11 cellular contexts compared by ENCODE assay signal in genomic region chr20:44074252-44075151, GRCh38.
DNase-seq lines count a peak whose midpoint lies in the region; ATAC-seq, FAIRE-seq and TF ChIP-seq lines count a peak whose summit lies in the region.
"Had no signal": no experiment of that assay in that cellular context is flagged by ENCODE, and none has a peak within 500 bp of the region (broad histone marks: within the 10 kb centered on the region; RNA-seq: fewer than 3 reads in every experiment).

No MANE protein-coding gene starts in this region.

- H3K9me2 ChIP-seq in GM23248 (ENCODE audit: insufficient read depth) = no peaks in the 10 kb centered on the region

- TF ChIP-seq CTCF in VCaP (conservative IDR thresholded peaks at IDR 0.05) (peak; percentile 36; the same call in 1 of the 2 replicates), D721Med (IDR thresholded peaks at IDR 0.05; ENCODE audit: insufficient read depth, missing control alignments) (no peak)

- DNase-seq in A172 (ENCODE audit: low spot score) (peak; percentile 49), GM23248 (peak; percentile 62), left cardiac atrium (peak; percentile 56), D721Med (ENCODE audit: insufficient read length, low spot score) (no peak), NCI-H2196 (lab: John Stamatoyannopoulos, UW; ENCODE audit: unreplicated experiment) (no peak)
- DNase-seq: immature natural killer cell, KBM-7 had no signal

- H3K27ac ChIP-seq in GM23248 (no peak overlapping the region), VCaP (peak overlapping the region; percentile 79)
- H3K27ac ChIP-seq: uterus had no signal

- no peak overlapping the region for H2AFZ ChIP-seq in GM23248

- H3K79me2 ChIP-seq in GM23248 (ENCODE audit: insufficient read depth) = no peaks in the 10 kb centered on the region

- H3K27me3 ChIP-seq in GM23248 (replicated peaks; ENCODE audit: insufficient read depth) = no peaks in the 10 kb centered on the region
- H3K27me3 ChIP-seq: uterus had no signal

- no peaks in the 10 kb centered on the region for H3K36me3 ChIP-seq in GM23248 (ENCODE audit: low read depth)
- H3K36me3 ChIP-seq: uterus had no signal

- no peak for FAIRE-seq in D721Med (lab: Jason Lieb, UNC)

- ATAC-seq in left cardiac atrium = peak; percentile 77 to 90
- ATAC-seq in GM19328 (IDR thresholded peaks at IDR 0.05; ENCODE audit: unreplicated experiment) = no peak
- no peak for ATAC-seq in GM21576 (IDR thresholded peaks at IDR 0.05; ENCODE audit: unreplicated experiment)

- H3K9ac ChIP-seq in GM23248 = no peak overlapping the region

- no peaks in the 10 kb centered on the region for H4K20me1 ChIP-seq in GM23248 (ENCODE audit: insufficient read depth)

- 59 to 62% methylated on average over 12 of the region's 12 CpGs for WGBS in GM23248 (ENCODE audit: low coverage in 1 of 2, low lambda C conversion rate in 2 of 2, missing lambda C conversion rate in 2 of 2), 2 experiments

- intact Hi-C loops in left cardiac atrium (cut with DNase I) = no loop called here

- in situ Hi-C loops in GM23248 (cut with MboI) = no loop called here

- H3K4me3 ChIP-seq in GM23248 = no peak overlapping the region
- H3K4me3 ChIP-seq: uterus had no signal

- H3F3A ChIP-seq in GM23248 (ENCODE audit: insufficient read depth) = no peaks in the 10 kb centered on the region

- H3K9me3 ChIP-seq in GM23248 (ENCODE audit: low read depth) = no peaks in the 10 kb centered on the region
- H3K9me3 ChIP-seq: uterus had no signal

- H3K4me2 ChIP-seq in GM23248 (ENCODE audit: unreplicated experiment) = no peak overlapping the region

- H3K4me1 ChIP-seq in GM23248 (ENCODE audit: insufficient read depth) = no peaks in the 10 kb centered on the region
- H3K4me1 ChIP-seq: uterus had no signal

Comparison
In these comparisons a context has a peak if more than half of its experiments do, and no peak if none do; other contexts are left out.
1. DNase-seq: peak in A172 (single experiment), GM23248 (single experiment) and left cardiac atrium (single experiment); none in D721Med (single experiment) and NCI-H2196 (single experiment).
2. ATAC-seq: peak in left cardiac atrium (2 of 2); none in GM19328 (single experiment) and GM21576 (single experiment).